ENCODE assay signal across 21 cellular contexts in genomic region chr7:98881561-98882315, GRCh38. TPM values are rescaled to one million over a fixed set of nuclear protein-coding genes. Genes with fewer than 3 reads are reported as not detected.
DNase-seq lines count a peak whose midpoint lies in the region; ATAC-seq, FAIRE-seq and TF ChIP-seq lines count a peak whose summit lies in the region.
"Had no signal": no experiment of that assay in that cellular context is flagged by ENCODE, and none has a peak within 500 bp of the region (broad histone marks: within the 10 kb centered on the region; RNA-seq: fewer than 3 reads in every experiment).

No MANE protein-coding gene starts in this region.

- CTCF ChIA-PET in activated naive CD4-positive, alpha-beta T cell treated with anti-CD3 and anti-CD28 coated beads, Interleukin-2, amount 10 ng/mL, durations not matched to agents 7 days and 5 days (lab: Charles Lee) = no interaction called here
- CTCF ChIA-PET in RWPE1 (lab: Yijun Ruan, JAX) = no interaction called here
- CTCF ChIA-PET in K562 (lab: Yijun Ruan, JAX; ENCODE audit: low intra/inter-chr PET ratio) = interaction anchor here (0.6 kb wide), 1 partner anchor 9 kb away, joined by 4 read pairs; no protein-coding TSS in a partner anchor

- peaks cover 20% of the 10 kb centered on the region for H3K4me1 Mint-ChIP-seq in activated naive CD4-positive, alpha-beta T cell treated with anti-CD3 and anti-CD28 coated beads, Interleukin-2, amount 10 ng/mL, durations not matched to agents 7 days and 5 days

- FAIRE-seq in K562 (lab: Jason Lieb, UNC) = no peak
- FAIRE-seq: HepG2, small intestine had no signal

- BruUV-seq in K562 (replicated peaks; lab: Mats Ljungman, UMichigan) = no TSS peak

- no peak overlapping the region for H3K9ac ChIP-seq in K562 (ENCODE audit: insufficient read depth in 1 of 2, low read depth in 2 of 2, low read length in 2 of 2)

- H3K9me3 ChIP-seq in K562 (replicated peaks; ENCODE audit: control insufficient read depth, insufficient read depth, low read depth, low read length) = no peaks in the 10 kb centered on the region
- H3K9me3 ChIP-seq in suprapubic skin = no peaks in the 10 kb centered on the region
- H3K9me3 ChIP-seq: gastrocnemius medialis, thoracic aorta had no signal

- H3K79me2 ChIP-seq in K562 (ENCODE audit: control insufficient read depth, insufficient read depth, low read length) = peaks cover 35% of the 10 kb centered on the region

- POLR2A ChIA-PET in RWPE1 (lab: Yijun Ruan, JAX; ENCODE audit: low non-redundant PET) = no interaction called here
- POLR2A ChIA-PET in K562 (lab: Yijun Ruan, JAX) = interaction anchor here (1.5 kb wide), 1 partner anchor 10 kb away, joined by 6 read pairs; no protein-coding TSS in a partner anchor

- H3K27ac Mint-ChIP-seq in activated naive CD4-positive, alpha-beta T cell treated with anti-CD3 and anti-CD28 coated beads, Interleukin-2, amount 10 ng/mL, durations not matched to agents 7 days and 5 days = peak overlapping the region; percentile 65
- H3K27ac Mint-ChIP-seq: activated B cell treated with CpG ODN at 0.5 μM for 24 hours had no signal

- peaks cover 32% of the 10 kb centered on the region for H3K36me3 Mint-ChIP-seq in activated naive CD4-positive, alpha-beta T cell treated with anti-CD3 and anti-CD28 coated beads, Interleukin-2, amount 10 ng/mL, durations not matched to agents 7 days and 5 days

- H3K27me3 ChIP-seq in K562 (ENCODE audit: control insufficient read depth in 2 of 2, insufficient read depth in 2 of 2, low read length in 2 of 2) = no peaks in the 10 kb centered on the region
- no peaks in the 10 kb centered on the region for H3K27me3 ChIP-seq in suprapubic skin
- H3K27me3 ChIP-seq: gastrocnemius medialis had no signal

- H3K27ac ChIP-seq in RWPE1 (peak overlapping the region; percentile 45), K562 (ENCODE audit: extremely low read depth, low read depth, low read length) (no peak overlapping the region), suprapubic skin (no peak overlapping the region)
- H3K27ac ChIP-seq: thoracic aorta had no signal

- no peaks in the 10 kb centered on the region for H3K9me3 Mint-ChIP-seq in activated naive CD4-positive, alpha-beta T cell treated with anti-CD3 and anti-CD28 coated beads, Interleukin-2, amount 10 ng/mL, durations not matched to agents 7 days and 5 days
- H3K9me3 Mint-ChIP-seq: activated B cell treated with CpG ODN at 0.5 μM for 24 hours had no signal

- peaks cover 7% of the 10 kb centered on the region for H3K9me1 ChIP-seq in K562 (ENCODE audit: control insufficient read depth, insufficient read depth, low read length)

- no peak overlapping the region for H3K4me3 Mint-ChIP-seq in activated naive CD4-positive, alpha-beta T cell treated with anti-CD3 and anti-CD28 coated beads, Interleukin-2, amount 10 ng/mL, durations not matched to agents 7 days and 5 days
- H3K4me3 Mint-ChIP-seq: activated B cell treated with CpG ODN at 0.5 μM for 24 hours had no signal

- intact Hi-C loops in K562 (cut with micrococcal nuclease) = no loop called here

- H3K27me3 Mint-ChIP-seq in activated naive CD4-positive, alpha-beta T cell treated with anti-CD3 and anti-CD28 coated beads, Interleukin-2, amount 10 ng/mL, durations not matched to agents 7 days and 5 days = peaks cover 3% of the 10 kb centered on the region
- H3K27me3 Mint-ChIP-seq: activated B cell treated with CpG ODN at 0.5 μM for 24 hours had no signal

- H3K36me3 ChIP-seq in K562 (ENCODE audit: control insufficient read depth, insufficient read depth, low read length) = peaks cover 61% of the 10 kb centered on the region
- peaks cover 33% of the 10 kb centered on the region for H3K36me3 ChIP-seq in suprapubic skin

- H3K4me1 ChIP-seq in K562 (replicated peaks in 1 of 2; ENCODE audit: control insufficient read depth in 2 of 2, insufficient read depth in 2 of 2, low read length in 2 of 2) (peaks cover 3 to 32% of the 10 kb centered on the region in 2 experiments; a peak in 4 of 5 replicates), suprapubic skin (peaks cover 29% of the 10 kb centered on the region)

- no peak for ATAC-seq in K562
- ATAC-seq in GM18520 (IDR thresholded peaks at IDR 0.05; ENCODE audit: unreplicated experiment) = no peak
- ATAC-seq in GM19351 (IDR thresholded peaks at IDR 0.05; ENCODE audit: unreplicated experiment) = no peak
- ATAC-seq: gastrocnemius medialis, HepG2, left cardiac atrium had no signal

- TF ChIP-seq RAD21 in K562 (CRISPR knock-in tag; conservative IDR thresholded peaks at IDR 0.05 in 1 of 2, IDR thresholded peaks at IDR 0.05 in 1 of 2) = no peak

- 89% methylated on average over 9 of the region's 9 CpGs for WGBS in K562 (ENCODE audit: insufficient coverage, low coverage, missing lambda C conversion rate)
- 59% methylated on average over 9 of the region's 9 CpGs for WGBS in suprapubic skin

- H3K4me3 ChIP-seq in K562 = no peak overlapping the region
- H3K4me3 ChIP-seq in suprapubic skin = no peak overlapping the region
- H3K4me3 ChIP-seq: gastrocnemius medialis, thoracic aorta had no signal

- in situ Hi-C loops in K562 (cut with MboI) = no loop called here

- H4K20me1 ChIP-seq in K562 (replicated peaks; ENCODE audit: control insufficient read depth, insufficient read depth, low read length) = peaks cover 10% of the 10 kb centered on the region; the same call in 1 of the 2 replicates

- DNase-seq in activated naive CD4-positive, alpha-beta T cell treated with anti-CD3 and anti-CD28 coated beads, Interleukin-2, amount 10 ng/mL, durations not matched to agents 7 days and 5 days = no peak
- no peak for DNase-seq in activated naive CD4-positive, alpha-beta T cell treated with anti-CD3 and anti-CD28 coated beads, Interleukin-2, amount 50 U/mL, for 16 hours
- DNase-seq in RWPE1 (ENCODE audit: low spot score) (no peak), K562 (ENCODE audit: extremely low read depth in 1 of 4, low spot score in 3 of 4) (no peak), suprapubic skin (ENCODE audit: low spot score in 2 of 2) (peak; percentile 9 to 20)
- DNase-seq: activated B cell treated with CpG ODN at 0.5 μM for 24 hours, amygdala, COR-L47, erythroblast, gastrocnemius medialis, left cardiac atrium, midbrain, NCI-H146, NCI-H2171 treated with DMSO at 0.1 percent for 48 hours, NCI-H526 treated with DMSO at 0.1 percent for 48 hours, SHP77 treated with DMSO at 0.1 percent for 48 hours, small intestine had no signal

- no peak overlapping the region for H3K4me2 ChIP-seq in K562 (ENCODE audit: insufficient read depth, low read length)

- TF ChIP-seq EP300 in K562 (IDR thresholded peaks at IDR 0.05; ENCODE audit: low read length) (no peak), suprapubic skin (IDR thresholded peaks at IDR 0.05) (no peak)

- TF ChIP-seq CTCF in RWPE1 (conservative IDR thresholded peaks at IDR 0.05; ENCODE audit: low read depth) (no peak), K562 (IDR thresholded peaks at IDR 0.05 in 2 of 3, conservative IDR thresholded peaks at IDR 0.05 in 1 of 3; ENCODE audit: insufficient read depth in 2 of 3, low read depth in 1 of 3, low read length in 3 of 3) (no peak), suprapubic skin (IDR thresholded peaks at IDR 0.05) (no peak)

- no peak overlapping the region for H2AFZ ChIP-seq in K562 (ENCODE audit: low read depth, low read length)

- TF ChIP-seq POLR2A in K562 (conservative IDR thresholded peaks at IDR 0.05) = no peak
- TF ChIP-seq POLR2A in suprapubic skin (IDR thresholded peaks at IDR 0.05) = no peak

TF ChIP-seq in K562, 482 proteins besides CTCF, POLR2A, EP300 and RAD21 (continues in another document):
- no peak for TF ChIP-seq ZEB2 (IDR thresholded peaks at IDR 0.05)

RNA-seq across cellular contexts. Expression of gene TRRAP, which starts 3.4 kb away (rescaled TPM):
- 155 and 182 TPM in 2 replicates for total RNA-seq in K562 (2011; cell fraction: chromatin; rRNA removed; ENCODE audit: low replicate concordance)
- 95.1 and 104 TPM in 2 replicates for total RNA-seq in K562 (2011; cell fraction: nucleolus; rRNA removed)
- total RNA-seq in K562 (2011; cell fraction: nucleoplasm; rRNA removed) = 88.9 and 95.6 TPM in 2 replicates
- total RNA-seq in K562 (2014; rRNA removed) (14.9 and 17.4 TPM in 2 replicates), K562 (2014; rRNA removed; fragmentation: Illumina TruSeq; extraction: Trizol) (5.8 and 6.6 TPM in 2 replicates), K562 (2015; rRNA removed; fragmentation: Illumina TruSeq; extraction: Trizol) (8.4 and 9.7 TPM in 2 replicates), K562 (2021) (44.2 and 47.2 TPM in 2 replicates), suprapubic skin (10 to 100 TPM; 46.2 to 97.1 (median 65.7) TPM)
- polyA plus RNA-seq in K562 (2011; rRNA removed) (9.7 and 12.2 TPM in 2 replicates), K562 (2014; fragmentation: Illumina TruSeq; extraction: Trizol) (29.1 and 29.7 TPM in 2 replicates), K562 (2014; fragmentation: Nextera tagmentation; extraction: Ambion mirVana) (1 to 10 TPM; 1.3 to 1.5 TPM), K562 (2014; rRNA removed) (19.4 and 19.5 TPM in 2 replicates)
- 12.8 and 18.1 TPM in 2 replicates for polyA plus RNA-seq in K562 (2011; cell fraction: cytosol; rRNA removed)
- 38.5 and 65.8 TPM in 2 replicates for polyA plus RNA-seq in K562 (2011; cell fraction: nucleus; rRNA removed)
- 25.6 and 27.6 TPM in 2 replicates for polyA plus RNA-seq in K562 (2012)
- polyA minus RNA-seq in K562 (2011; rRNA and poly(A)+ RNA removed) = 31.1 and 34.7 TPM in 2 replicates
- 35.7 and 44.2 TPM in 2 replicates for polyA minus RNA-seq in K562 (2011; cell fraction: cytosol; rRNA and poly(A)+ RNA removed)
- polyA minus RNA-seq in K562 (2011; cell fraction: nucleus; rRNA and poly(A)+ RNA removed) = 48.2 and 50.0 TPM in 2 replicates

RNA-seq across cellular contexts. Expression of gene TMEM130, which starts 11.9 kb away (rescaled TPM):
- total RNA-seq in K562 (2011; cell fraction: chromatin; rRNA removed; ENCODE audit: low replicate concordance) = not detected in 2 replicates
- total RNA-seq in K562 (2011; cell fraction: nucleolus; rRNA removed) = not detected in 2 replicates
- total RNA-seq in K562 (2011; cell fraction: nucleoplasm; rRNA removed) = not detected in 2 replicates
- total RNA-seq in K562 (2014; rRNA removed) (not detected in 2 replicates), K562 (2014; rRNA removed; fragmentation: Illumina TruSeq; extraction: Trizol) (not detected in 2 replicates), K562 (2015; rRNA removed; fragmentation: Illumina TruSeq; extraction: Trizol) (not detected in 2 replicates), K562 (2021) (0.07 TPM in 1 of 2 replicates, not detected in the other), suprapubic skin (not detected)
- polyA plus RNA-seq in K562 (2011; rRNA removed) (not detected in 2 replicates), K562 (2014; fragmentation: Illumina TruSeq; extraction: Trizol) (not detected in 2 replicates), K562 (2014; fragmentation: Nextera tagmentation; extraction: Ambion mirVana) (not detected), K562 (2014; rRNA removed) (not detected in 2 replicates)
- polyA plus RNA-seq in K562 (2011; cell fraction: cytosol; rRNA removed) = 0.01 TPM in 1 of 2 replicates, not detected in the other
- not detected in 2 replicates for polyA plus RNA-seq in K562 (2011; cell fraction: nucleus; rRNA removed)
- 0.03 and 0.15 TPM in 2 replicates for polyA plus RNA-seq in K562 (2012)
- polyA minus RNA-seq in K562 (2011; rRNA and poly(A)+ RNA removed) = not detected in 2 replicates
- not detected in 2 replicates for polyA minus RNA-seq in K562 (2011; cell fraction: cytosol; rRNA and poly(A)+ RNA removed)
- polyA minus RNA-seq in K562 (2011; cell fraction: nucleus; rRNA and poly(A)+ RNA removed) = not detected in 2 replicates
- total RNA-seq: gastrocnemius medialis, HepG2 had no signal
- polyA plus RNA-seq: HepG2 had no signal

Comparison
In these comparisons a context has a peak if more than half of its experiments do, and no peak if none do; other contexts are left out.
1. DNase-seq: peak in suprapubic skin (2 of 2); none in activated naive CD4-positive, alpha-beta T cell treated with anti-CD3 and anti-CD28 coated beads, Interleukin-2, amount 10 ng/mL, durations not matched to agents 7 days and 5 days (single experiment), activated naive CD4-positive, alpha-beta T cell treated with anti-CD3 and anti-CD28 coated beads, Interleukin-2, amount 50 U/mL, for 16 hours (single experiment), RWPE1 (single experiment) and K562 (0 of 4).